Comparison of ENCODE assay signal across 1 cellular context in the genomic region with DNA sequence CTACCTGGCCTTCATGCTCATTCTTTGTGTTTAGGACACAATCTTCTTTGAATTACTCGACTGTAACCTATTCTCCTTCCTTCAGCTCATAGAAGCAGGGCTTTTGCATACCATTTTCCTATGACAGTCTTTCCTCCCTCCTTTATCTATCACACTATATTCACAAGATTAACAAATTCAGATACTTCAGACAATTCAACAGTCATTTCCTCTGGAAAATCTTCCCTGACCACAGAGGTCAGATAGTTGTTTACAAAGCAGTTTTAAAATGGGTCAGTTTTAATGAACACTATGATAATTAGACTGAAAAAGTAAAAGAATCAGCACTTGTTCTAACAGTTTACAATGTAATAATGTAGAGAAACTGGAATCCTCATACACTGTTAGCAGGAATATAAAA.
TF ChIP-seq lines count a peak whose summit lies in the region.

No MANE protein-coding gene starts in this region.

TF ChIP-seq in K562, 482 proteins besides CTCF, POLR2A, EP300 and RAD21:
- no peak for TF ChIP-seq ZNF124 (CRISPR knock-in tag; IDR thresholded peaks at IDR 0.05)
- no peak for TF ChIP-seq SNIP1 (IDR thresholded peaks at IDR 0.05; ENCODE audit: low read depth)
- TF ChIP-seq, protein P1, sequence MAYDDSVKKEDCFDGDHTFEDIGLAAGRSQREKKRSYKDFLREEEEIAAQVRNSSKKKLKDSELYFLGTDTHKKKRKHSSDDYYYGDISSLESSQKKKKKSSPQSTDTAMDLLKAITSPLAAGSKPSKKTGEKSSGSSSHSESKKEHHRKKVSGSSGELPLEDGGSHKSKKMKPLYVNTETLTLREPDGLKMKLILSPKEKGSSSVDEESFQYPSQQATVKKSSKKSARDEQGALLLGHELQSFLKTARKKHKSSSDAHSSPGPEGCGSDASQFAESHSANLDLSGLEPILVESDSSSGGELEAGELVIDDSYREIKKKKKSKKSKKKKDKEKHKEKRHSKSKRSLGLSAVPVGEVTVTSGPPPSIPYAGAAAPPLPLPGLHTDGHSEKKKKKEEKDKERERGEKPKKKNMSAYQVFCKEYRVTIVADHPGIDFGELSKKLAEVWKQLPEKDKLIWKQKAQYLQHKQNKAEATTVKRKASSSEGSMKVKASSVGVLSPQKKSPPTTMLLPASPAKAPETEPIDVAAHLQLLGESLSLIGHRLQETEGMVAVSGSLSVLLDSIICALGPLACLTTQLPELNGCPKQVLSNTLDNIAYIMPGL (CRISPR knock-in tag; IDR thresholded peaks at IDR 0.05): no peak
- TF ChIP-seq, protein P2, sequence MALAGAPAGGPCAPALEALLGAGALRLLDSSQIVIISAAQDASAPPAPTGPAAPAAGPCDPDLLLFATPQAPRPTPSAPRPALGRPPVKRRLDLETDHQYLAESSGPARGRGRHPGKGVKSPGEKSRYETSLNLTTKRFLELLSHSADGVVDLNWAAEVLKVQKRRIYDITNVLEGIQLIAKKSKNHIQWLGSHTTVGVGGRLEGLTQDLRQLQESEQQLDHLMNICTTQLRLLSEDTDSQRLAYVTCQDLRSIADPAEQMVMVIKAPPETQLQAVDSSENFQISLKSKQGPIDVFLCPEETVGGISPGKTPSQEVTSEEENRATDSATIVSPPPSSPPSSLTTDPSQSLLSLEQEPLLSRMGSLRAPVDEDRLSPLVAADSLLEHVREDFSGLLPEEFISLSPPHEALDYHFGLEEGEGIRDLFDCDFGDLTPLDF (CRISPR knock-in tag; IDR thresholded peaks at IDR 0.05): no peak
